Comparison of ENCODE assay signal across 33 cellular contexts in the genomic region with DNA sequence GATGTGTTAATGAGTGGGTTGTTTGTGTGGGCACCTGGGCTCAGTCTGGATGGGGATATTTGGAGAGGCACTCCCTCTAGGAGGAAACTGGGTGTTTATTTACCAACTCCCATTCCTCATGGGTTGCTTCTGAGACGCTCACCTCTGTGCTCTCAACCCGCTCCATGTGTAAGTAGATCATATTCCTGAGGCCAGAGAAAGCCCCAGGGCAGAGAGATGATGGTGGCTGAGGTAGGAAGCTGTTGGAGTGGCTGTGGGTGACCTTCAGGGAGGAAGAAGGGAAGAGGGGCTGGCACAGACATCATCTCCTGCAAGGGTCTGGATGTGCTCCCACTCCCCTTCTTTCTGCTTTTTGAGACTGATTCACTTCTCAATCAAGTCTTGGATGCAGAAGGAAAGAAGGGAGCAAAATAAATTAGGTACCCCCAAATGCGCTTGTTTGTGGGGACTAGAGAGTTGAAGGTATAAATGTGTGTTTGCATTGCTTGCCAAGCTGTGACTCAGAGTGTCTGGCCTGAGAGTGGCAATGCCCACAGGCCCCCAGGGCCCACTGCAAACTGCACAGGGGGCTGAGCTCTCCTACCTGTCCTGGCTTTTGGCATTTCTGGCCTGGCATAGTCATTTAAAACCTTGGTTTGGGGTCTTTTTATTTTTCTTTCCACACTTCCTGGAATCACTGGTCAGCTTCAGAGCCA. TPM values are rescaled to one million over a fixed set of nuclear protein-coding genes. Genes with fewer than 3 reads are reported as not detected.
"Had no signal": no experiment of that assay in that cellular context is flagged by ENCODE, and none has a peak within 500 bp of the region (broad histone marks: within the 10 kb centered on the region; RNA-seq: fewer than 3 reads in every experiment).

No MANE protein-coding gene starts in this region.

- H3K9me3 Mint-ChIP-seq: activated naive CD4-positive, alpha-beta T cell treated with anti-CD3 and anti-CD28 coated beads for 36 hours; activated naive CD8-positive, alpha-beta T cell treated with anti-CD3 and anti-CD28 coated beads, Interleukin-2, amount 10 ng/mL, durations not matched to agents 7 days and 5 days; stimulated activated memory B cell treated with anti-CD40 and anti-IgM and Interleukin-4, amounts not matched to agents 10 μg/mL and 1 μg/mL and 100 μg/mL, for 72 hours had no signal

- H3K36me3 Mint-ChIP-seq: activated naive CD8-positive, alpha-beta T cell treated with anti-CD3 and anti-CD28 coated beads, Interleukin-2, amount 10 ng/mL, durations not matched to agents 7 days and 5 days; naive thymus-derived CD4-positive, alpha-beta T cell; stimulated activated memory B cell treated with anti-CD40 and anti-IgM and Interleukin-4, amounts not matched to agents 10 μg/mL and 1 μg/mL and 100 μg/mL, for 72 hours had no signal

- H3K27me3 Mint-ChIP-seq: activated CD4-positive, alpha-beta T cell treated with anti-CD3 and anti-CD28 coated beads for 36 hours had no signal

- H3K9me3 ChIP-seq: gastroesophageal sphincter, ovary, psoas muscle, stomach, tibial artery, upper lobe of right lung had no signal

- DNase-seq: activated CD4-positive, alpha-beta T cell treated with anti-CD3 and anti-CD28 coated beads for 36 hours; activated CD4-positive, CD25-positive, alpha-beta regulatory T cell; activated CD8-positive, alpha-beta memory T cell treated with anti-CD3 and anti-CD28 coated beads for 24 hours; activated effector memory CD4-positive, alpha-beta T cell treated with Interleukin-2 at 50 U/mL for 16 hours; activated naive CD4-positive, alpha-beta T cell treated with anti-CD3 and anti-CD28 coated beads for 36 hours; activated naive CD8-positive, alpha-beta T cell treated with anti-CD3 and anti-CD28 coated beads, Interleukin-2, amount 10 ng/mL, durations not matched to agents 7 days and 5 days; brain microvascular endothelial cell; caudate nucleus; cortex of kidney; effector memory CD8-positive, alpha-beta T cell; left cardiac atrium; midbrain; naive thymus-derived CD4-positive, alpha-beta T cell; ovary; stimulated activated CD4-positive, alpha-beta T cell treated with anti-CD3 and anti-CD28 coated beads, Interleukin-1b, Interleukin-23, amount 100 ng/mL, for 48 hours; stimulated activated CD4-positive, alpha-beta T cell treated with anti-CD3 and anti-CD28 coated beads, Interleukin-4, amount 100 ng/mL, for 4 hours; stimulated activated CD8-positive, alpha-beta memory T cell treated with anti-CD3 and anti-CD28 coated beads, Interleukin-4, amount 100 ng/mL, for 48 hours; stomach; tibial artery; upper lobe of right lung had no signal

- H3K4me3 Mint-ChIP-seq: activated CD4-positive, alpha-beta T cell treated with anti-CD3 and anti-CD28 coated beads for 36 hours; activated naive CD4-positive, alpha-beta T cell treated with anti-CD3 and anti-CD28 coated beads for 36 hours; activated naive CD8-positive, alpha-beta T cell treated with anti-CD3 and anti-CD28 coated beads, Interleukin-2, amount 10 ng/mL, durations not matched to agents 7 days and 5 days; effector memory CD8-positive, alpha-beta T cell; naive thymus-derived CD4-positive, alpha-beta T cell; stimulated activated memory B cell treated with anti-CD40 and anti-IgM and Interleukin-4, amounts not matched to agents 10 μg/mL and 1 μg/mL and 100 μg/mL, for 72 hours had no signal

- H3K79me2 ChIP-seq: hepatocyte had no signal

- H3K27ac Mint-ChIP-seq: activated CD4-positive, alpha-beta T cell treated with anti-CD3 and anti-CD28 coated beads for 36 hours; activated naive CD4-positive, alpha-beta T cell treated with anti-CD3 and anti-CD28 coated beads for 36 hours; activated naive CD8-positive, alpha-beta T cell treated with anti-CD3 and anti-CD28 coated beads, Interleukin-2, amount 10 ng/mL, durations not matched to agents 7 days and 5 days; effector memory CD8-positive, alpha-beta T cell; naive thymus-derived CD4-positive, alpha-beta T cell; stimulated activated memory B cell treated with anti-CD40 and anti-IgM and Interleukin-4, amounts not matched to agents 10 μg/mL and 1 μg/mL and 100 μg/mL, for 72 hours had no signal

- H2AFZ ChIP-seq: hepatocyte had no signal

- H3K4me2 ChIP-seq: hepatocyte, smooth muscle cell had no signal

- ATAC-seq: activated CD4-positive, alpha-beta T cell treated with anti-CD3 and anti-CD28 coated beads for 36 hours; effector memory CD8-positive, alpha-beta T cell; naive thymus-derived CD4-positive, alpha-beta T cell; stimulated activated memory B cell treated with anti-CD40 and anti-IgM and Interleukin-4, amounts not matched to agents 10 μg/mL and 1 μg/mL and 100 μg/mL, for 72 hours; upper lobe of right lung had no signal

- H3K4me1 Mint-ChIP-seq: activated CD4-positive, alpha-beta T cell treated with anti-CD3 and anti-CD28 coated beads for 36 hours; naive thymus-derived CD4-positive, alpha-beta T cell; stimulated activated memory B cell treated with anti-CD40 and anti-IgM and Interleukin-4, amounts not matched to agents 10 μg/mL and 1 μg/mL and 100 μg/mL, for 72 hours had no signal

- H3K36me3 ChIP-seq: brain microvascular endothelial cell, gastroesophageal sphincter, ovary, stomach, tibial artery, upper lobe of right lung had no signal

- H3K27ac ChIP-seq: brain microvascular endothelial cell, hepatocyte, ovary, psoas muscle, stomach, tibial artery, upper lobe of right lung had no signal

- H3K4me3 ChIP-seq: gastroesophageal sphincter, hepatocyte, ovary, psoas muscle, smooth muscle cell, stomach, tibial artery, upper lobe of right lung had no signal

- FAIRE-seq: astrocyte had no signal

- H3K27me3 ChIP-seq: brain microvascular endothelial cell, gastroesophageal sphincter, hepatocyte, ovary, stomach, tibial artery, upper lobe of right lung had no signal

- H3K4me1 ChIP-seq: psoas muscle, stomach, upper lobe of right lung had no signal

RNA-seq across cellular contexts. Expression of gene TNP1, which starts 57.2 kb away (rescaled TPM):
- total RNA-seq: activated CD4-positive, alpha-beta T cell treated with anti-CD3 and anti-CD28 coated beads for 36 hours; activated naive CD4-positive, alpha-beta T cell treated with anti-CD3 and anti-CD28 coated beads for 36 hours; activated naive CD8-positive, alpha-beta T cell treated with anti-CD3 and anti-CD28 coated beads, Interleukin-2, amount 10 ng/mL, durations not matched to agents 7 days and 5 days; astrocyte; chondrocyte; fibroblast of lung; fibroblast of villous mesenchyme; gastroesophageal sphincter; hepatocyte; left cardiac atrium; liver; naive thymus-derived CD4-positive, alpha-beta T cell; ovary; psoas muscle; smooth muscle cell; stomach; T-helper 1 cell treated with Interleukin-12 subunit alpha and Interleukin-12 subunit beta and Interleukin-4 antibody, amounts not matched to agents 30 ng/mL and 1 ng/mL, for 36 hours; upper lobe of right lung had no signal
- polyA plus RNA-seq: esophagus; fibroblast of lung; hepatocyte; keratinocyte; liver; naive thymus-derived CD4-positive, alpha-beta T cell; ovary; psoas muscle; smooth muscle cell; stomach had no signal
